15 cellular contexts compared by ENCODE assay signal in the genomic region with DNA sequence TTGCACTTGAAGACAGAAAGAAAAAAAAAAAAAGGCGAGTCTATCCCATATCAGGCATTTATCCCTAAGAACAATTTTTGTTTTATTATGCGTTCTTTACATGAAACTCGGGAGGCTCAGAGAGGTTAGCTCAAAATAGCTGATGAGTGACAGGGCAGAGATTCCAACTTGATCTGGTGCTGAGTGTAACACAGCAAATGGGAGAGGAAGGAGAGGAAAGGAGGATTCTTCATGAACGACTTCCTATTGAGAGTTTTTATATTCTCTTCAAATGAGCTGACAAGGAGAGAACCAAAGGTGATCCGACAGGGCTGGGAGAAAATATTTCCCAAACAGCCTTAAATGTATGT.
A peak's percentile ranks its signal among the peaks of the same experiment; 100 is the strongest.
DNase-seq lines count a peak whose midpoint lies in the region; ATAC-seq and TF ChIP-seq lines count a peak whose summit lies in the region.
"Had no signal": no experiment of that assay in that cellular context is flagged by ENCODE, and none has a peak within 500 bp of the region (broad histone marks: within the 10 kb centered on the region; RNA-seq: fewer than 3 reads in every experiment).

No MANE protein-coding gene starts in this region.

- CTCF ChIA-PET in MCF 10A (lab: Yijun Ruan, JAX) = interaction anchor here (0.7 to 1.2 kb wide), 4 partner anchors 16 to 129 kb away, joined by 3 to 4 read pairs (median 3); no protein-coding TSS in a partner anchor
- CTCF ChIA-PET in activated naive CD4-positive, alpha-beta T cell treated with anti-CD3 and anti-CD28 coated beads for 36 hours (lab: Charles Lee) = no interaction called here

- intact Hi-C loops in MCF 10A (cut with micrococcal nuclease) = loop anchor here (5.0 kb wide), 2 partner anchors 86 to 109 kb away; no protein-coding TSS in a partner anchor
- intact Hi-C loops in activated naive CD4-positive, alpha-beta T cell treated with anti-CD3 and anti-CD28 coated beads for 36 hours (cut with micrococcal nuclease) = no loop called here

- no peaks in the 10 kb centered on the region for H3K9me3 ChIP-seq in iPS-18a (ENCODE audit: control insufficient read depth, low read depth, low read length)
- H3K9me3 ChIP-seq: Peyer's patch had no signal

- no peaks in the 10 kb centered on the region for H3K36me3 ChIP-seq in H7 (replicated peaks; ENCODE audit: control insufficient read depth, insufficient read depth, low read length)
- H3K36me3 ChIP-seq in iPS-18a (ENCODE audit: control insufficient read depth, low read depth, low read length) = no peaks in the 10 kb centered on the region
- H3K36me3 ChIP-seq: Peyer's patch had no signal

- H3K27me3 Mint-ChIP-seq in MCF 10A (ENCODE audit: insufficient read depth, unreplicated experiment) = no peaks in the 10 kb centered on the region
- peaks cover 37% of the 10 kb centered on the region for H3K27me3 Mint-ChIP-seq in activated naive CD4-positive, alpha-beta T cell treated with anti-CD3 and anti-CD28 coated beads for 36 hours (ENCODE audit: low read depth)

- no peaks in the 10 kb centered on the region for H3K9me3 Mint-ChIP-seq in MCF 10A (ENCODE audit: unreplicated experiment)
- H3K9me3 Mint-ChIP-seq in activated naive CD4-positive, alpha-beta T cell treated with anti-CD3 and anti-CD28 coated beads for 36 hours = no peaks in the 10 kb centered on the region
- H3K9me3 Mint-ChIP-seq: activated CD4-positive, alpha-beta memory T cell treated with anti-CD3 and anti-CD28 coated beads for 36 hours had no signal

- peaks cover 38% of the 10 kb centered on the region for H3K27me3 ChIP-seq in H7 (ENCODE audit: control insufficient read depth, insufficient read depth, low read length)
- H3K27me3 ChIP-seq in iPS-18a (ENCODE audit: control insufficient read depth, insufficient read depth, low read length) = peaks cover 34% of the 10 kb centered on the region

- POLR2A ChIA-PET in MCF 10A (lab: Yijun Ruan, JAX) = interaction anchor here (0.7 to 5.6 kb wide), 3 partner anchors 15 to 173 kb away, joined by 3 to 55 read pairs (median 3); no protein-coding TSS in a partner anchor

- no peak for TF ChIP-seq CTCF in MCF 10A (IDR thresholded peaks at IDR 0.05; ENCODE audit: unreplicated experiment)

- ATAC-seq in GM18858 (IDR thresholded peaks at IDR 0.05; ENCODE audit: unreplicated experiment) = no peak
- ATAC-seq: HepG2 had no signal

- DNase-seq in H7 (no peak), MCF 10A (ENCODE audit: unreplicated experiment) (no peak), NCI-H226 (no peak)
- no peak for DNase-seq in activated CD4-positive, alpha-beta T cell treated with anti-CD3 and anti-CD28 coated beads for 48 hours
- DNase-seq in activated naive CD4-positive, alpha-beta T cell treated with anti-CD3 and anti-CD28 coated beads for 36 hours = no peak
- DNase-seq: activated CD4-positive, alpha-beta memory T cell treated with anti-CD3 and anti-CD28 coated beads for 36 hours; activated naive CD4-positive, alpha-beta T cell treated with Interleukin-2 at 50 U/mL for 16 hours; GOT3; kidney glomerular epithelial cell; Peyer's patch; stimulated activated CD4-positive, alpha-beta T cell treated with anti-CD3 and anti-CD28 coated beads, Interleukin-12 subunit alpha, Interleukin-12 subunit beta, amount 100 ng/mL, for 4 hours had no signal

- H3K4me1 Mint-ChIP-seq in MCF 10A (ENCODE audit: insufficient read depth, unreplicated experiment) = peaks cover 21% of the 10 kb centered on the region
- H3K4me1 Mint-ChIP-seq in activated naive CD4-positive, alpha-beta T cell treated with anti-CD3 and anti-CD28 coated beads for 36 hours (ENCODE audit: low read depth) = peaks cover 6% of the 10 kb centered on the region

- H3K4me1 ChIP-seq in iPS-18a (ENCODE audit: control insufficient read depth, low read depth, low read length) = peaks cover 15% of the 10 kb centered on the region

- no peak overlapping the region for H3K27ac ChIP-seq in iPS-18a (ENCODE audit: low read length)
- H3K27ac ChIP-seq in skin epidermis = peak overlapping the region in 3 of 21 experiments; percentile 63 to 76 (median 71)
- H3K27ac ChIP-seq: Peyer's patch had no signal

- H3K4me3 Mint-ChIP-seq in MCF 10A (ENCODE audit: unreplicated experiment) = peak overlapping the region; percentile 78
- no peak overlapping the region for H3K4me3 Mint-ChIP-seq in activated naive CD4-positive, alpha-beta T cell treated with anti-CD3 and anti-CD28 coated beads for 36 hours
- H3K4me3 Mint-ChIP-seq: activated CD4-positive, alpha-beta memory T cell treated with anti-CD3 and anti-CD28 coated beads for 36 hours had no signal

- H3K4me3 ChIP-seq in H7 (ENCODE audit: insufficient read depth, low read depth, low read length) (peak overlapping the region; percentile 63), iPS-18a (ENCODE audit: low read length) (peak overlapping the region; percentile 61), skin epidermis (peak overlapping the region in 6 of 7 experiments; percentile 42 to 71 (median 59))

- BruUV-seq in MCF 10A (replicated peaks; lab: Mats Ljungman, UMichigan) = no TSS peak

- no peak overlapping the region for H3K27ac Mint-ChIP-seq in MCF 10A (ENCODE audit: low read depth, unreplicated experiment)
- H3K27ac Mint-ChIP-seq in activated naive CD4-positive, alpha-beta T cell treated with anti-CD3 and anti-CD28 coated beads for 36 hours = no peak overlapping the region
- H3K27ac Mint-ChIP-seq: activated CD4-positive, alpha-beta memory T cell treated with anti-CD3 and anti-CD28 coated beads for 36 hours had no signal

- peak overlapping the region; percentile 11 for H3K9ac ChIP-seq in iPS-18a (ENCODE audit: low read length)

- H3K36me3 Mint-ChIP-seq in MCF 10A (ENCODE audit: insufficient read depth, unreplicated experiment) = no peaks in the 10 kb centered on the region
- H3K36me3 Mint-ChIP-seq in activated naive CD4-positive, alpha-beta T cell treated with anti-CD3 and anti-CD28 coated beads for 36 hours (ENCODE audit: low read depth) = no peaks in the 10 kb centered on the region
- H3K36me3 Mint-ChIP-seq: activated CD4-positive, alpha-beta memory T cell treated with anti-CD3 and anti-CD28 coated beads for 36 hours had no signal
